In the genomic region with DNA sequence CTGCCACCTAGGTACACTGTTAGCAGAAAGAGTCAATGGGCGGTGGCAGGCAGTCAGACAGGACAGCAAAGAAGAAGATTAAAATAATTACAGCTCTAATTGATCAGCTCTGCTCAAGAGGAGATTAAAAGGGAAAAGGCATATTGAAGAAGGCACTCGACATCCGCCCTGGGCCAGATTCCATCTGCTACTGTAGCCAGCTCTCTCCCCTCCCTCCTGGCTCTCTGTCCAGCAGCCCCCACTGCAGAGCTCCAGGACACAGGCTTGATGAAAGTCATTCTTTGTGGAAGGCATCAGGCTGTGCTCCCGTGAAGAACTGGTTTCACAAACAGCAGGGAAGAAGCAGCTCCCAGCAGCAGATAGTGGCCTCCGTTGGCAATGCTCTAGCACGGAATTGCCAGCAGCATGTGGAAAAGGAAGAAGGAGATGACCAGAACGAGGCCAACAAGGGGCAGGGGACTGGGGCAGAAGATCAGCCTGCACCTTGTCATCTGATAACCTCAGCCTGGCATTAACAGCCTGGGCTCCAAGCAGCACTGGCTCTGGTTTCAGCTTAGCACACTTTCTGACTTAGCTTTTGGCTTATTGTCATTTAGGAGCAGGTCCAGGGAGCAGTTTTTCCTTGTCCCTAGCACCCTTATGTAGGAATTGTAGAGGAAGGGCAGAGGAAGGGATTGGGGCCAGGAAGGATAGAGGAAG, we compare ENCODE assay signal across 18 cellular contexts.
DNase-seq lines count a peak whose midpoint lies in the region; FAIRE-seq and TF ChIP-seq lines count a peak whose summit lies in the region.
"Had no signal": no experiment of that assay in that cellular context is flagged by ENCODE, and none has a peak within 500 bp of the region (broad histone marks: within the 10 kb centered on the region; RNA-seq: fewer than 3 reads in every experiment).

No MANE protein-coding gene starts in this region.

- POLR2A ChIA-PET in PC-9 (lab: Charles Lee; ENCODE audit: unreplicated experiment) = no interaction called here

- H4K91ac ChIP-seq in H9 (ENCODE audit: insufficient read length, low read depth, low read length) = no peak overlapping the region

- intact Hi-C loops in PC-9 (cut with micrococcal nuclease; ENCODE audit: unreplicated experiment) = no loop called here

- H3F3A ChIP-seq in PC-9 (ENCODE audit: insufficient read depth, low read depth) = peaks cover 15% of the 10 kb centered on the region

- H3K14ac ChIP-seq in H9 (ENCODE audit: insufficient read depth, low read length) = peak overlapping the region; percentile 40

- H2BK120ac ChIP-seq in H9 (ENCODE audit: low read depth, low read length, poor library complexity, severe bottlenecking) = no peak overlapping the region

- no peak overlapping the region for H2BK5ac ChIP-seq in H9 (ENCODE audit: insufficient read length, low read length)

- H2BK15ac ChIP-seq in H9 (ENCODE audit: low read depth, low read length) = no peak overlapping the region

- H3K18ac ChIP-seq in H9 (ENCODE audit: insufficient read length, low read depth, low read length) = no peak overlapping the region

- WGBS in H9 (ENCODE audit: extremely low coverage, insufficient read length, low lambda C conversion rate) = no CpG with 5 or more reads among the region's 7 CpGs

- no peaks in the 10 kb centered on the region for H3K36me3 ChIP-seq in BE2C
- no peaks in the 10 kb centered on the region for H3K36me3 ChIP-seq in PC-9 (ENCODE audit: low read depth)
- H3K36me3 ChIP-seq: left lung, tibial artery had no signal

- H3K9me3 ChIP-seq in BE2C (no peaks in the 10 kb centered on the region), H9 (ENCODE audit: control insufficient read depth, low read depth, low read length) (no peaks in the 10 kb centered on the region), PC-9 (ENCODE audit: insufficient read depth, low read depth) (peaks cover 16% of the 10 kb centered on the region)
- H3K9me3 ChIP-seq: left lung, tibial artery had no signal

- H3K4me2 ChIP-seq in H9 (ENCODE audit: insufficient read depth, insufficient read length, low read length) (no peak overlapping the region), PC-9 (peak overlapping the region; percentile 34; the same call in 1 of the 2 replicates)

- FAIRE-seq in RCC 7860 (lab: Jason Lieb, UNC) = no peak
- FAIRE-seq: GM12892 had no signal

- H3K27me3 Mint-ChIP-seq in H9 (ENCODE audit: low read depth) = no peaks in the 10 kb centered on the region
- H3K27me3 Mint-ChIP-seq: activated CD4-positive, alpha-beta T cell treated with anti-CD3 and anti-CD28 coated beads, Interleukin-2, amount 10 ng/mL, durations not matched to agents 24 days and 14 days; activated naive CD4-positive, alpha-beta T cell treated with anti-CD3 and anti-CD28 coated beads, Interleukin-2, amount 50 U/mL, for 24 hours; dendritic cell treated with granulocyte-macrophage colony-stimulating factor and Interleukin-4, amounts not matched to agents 40 ng/mL and 50 ng/mL, for 4 days; stimulated activated memory B cell treated with anti-CD40 and anti-IgM and Interleukin-4, amounts not matched to agents 10 μg/mL and 1 μg/mL and 100 μg/mL, for 72 hours had no signal

- H2BK20ac ChIP-seq in H9 (ENCODE audit: low read depth, low read length, poor library complexity, severe bottlenecking) = no peak overlapping the region

- no peak overlapping the region for H3K4me3 Mint-ChIP-seq in H9
- H3K4me3 Mint-ChIP-seq: activated CD4-positive, alpha-beta T cell treated with anti-CD3 and anti-CD28 coated beads, Interleukin-2, amount 10 ng/mL, durations not matched to agents 24 days and 14 days; activated naive CD4-positive, alpha-beta T cell treated with anti-CD3 and anti-CD28 coated beads, Interleukin-2, amount 50 U/mL, for 24 hours; dendritic cell treated with granulocyte-macrophage colony-stimulating factor and Interleukin-4, amounts not matched to agents 40 ng/mL and 50 ng/mL, for 4 days; stimulated activated memory B cell treated with anti-CD40 and anti-IgM and Interleukin-4, amounts not matched to agents 10 μg/mL and 1 μg/mL and 100 μg/mL, for 72 hours; T-helper 2 cell treated with Interferon-gamma antibody and Interleukin-4, amounts not matched to agents 5 μg/mL and 100 μg/mL, for 36 hours had no signal

- no peak overlapping the region for H2BK12ac ChIP-seq in H9 (ENCODE audit: insufficient read length, low read depth, low read length)

- no peak overlapping the region for H3K9ac ChIP-seq in H9 (ENCODE audit: extremely low read depth, insufficient read length, low read length)

- H2AFZ ChIP-seq in H9 (ENCODE audit: low read length) = no peak overlapping the region
- peak overlapping the region; percentile 26; the same call in 1 of the 2 replicates for H2AFZ ChIP-seq in PC-9

- H3K4me3 ChIP-seq in BE2C (ENCODE audit: low read depth, low read length) (peak overlapping the region; percentile 19; the same call in 1 of the 2 replicates), PC-9 (no peak overlapping the region)
- H3K4me3 ChIP-seq: left lung, tibial artery had no signal

- H3K36me3 Mint-ChIP-seq in H9 (ENCODE audit: insufficient read depth in 1 of 3, low read depth in 3 of 3) = peaks cover 0 to 2% (median 0%) of the 10 kb centered on the region in 3 experiments; a peak in 3 of 7 replicates
- H3K36me3 Mint-ChIP-seq: activated naive CD4-positive, alpha-beta T cell treated with anti-CD3 and anti-CD28 coated beads, Interleukin-2, amount 50 U/mL, for 24 hours; stimulated activated memory B cell treated with anti-CD40 and anti-IgM and Interleukin-4, amounts not matched to agents 10 μg/mL and 1 μg/mL and 100 μg/mL, for 72 hours had no signal

- TF ChIP-seq CTCF in BE2C (IDR thresholded peaks at IDR 0.05; ENCODE audit: low read depth, low read length) (no peak), H9 (conservative IDR thresholded peaks at IDR 0.05) (no peak), PC-9 (conservative IDR thresholded peaks at IDR 0.05) (no peak)

- no peak overlapping the region for H3K27ac ChIP-seq in H9 (ENCODE audit: insufficient read length, low read depth, low read length)
- peak overlapping the region; percentile 62 for H3K27ac ChIP-seq in PC-9
- H3K27ac ChIP-seq: foreskin keratinocyte, left lung, tibial artery had no signal

- peaks cover 0 to 5% of the 10 kb centered on the region in 2 experiments; a peak in 4 of 5 replicates for H3K9me3 Mint-ChIP-seq in H9
- H3K9me3 Mint-ChIP-seq: activated CD4-positive, alpha-beta T cell treated with anti-CD3 and anti-CD28 coated beads, Interleukin-2, amount 10 ng/mL, durations not matched to agents 24 days and 14 days; activated naive CD4-positive, alpha-beta T cell treated with anti-CD3 and anti-CD28 coated beads, Interleukin-2, amount 50 U/mL, for 24 hours; dendritic cell treated with granulocyte-macrophage colony-stimulating factor and Interleukin-4, amounts not matched to agents 40 ng/mL and 50 ng/mL, for 4 days; stimulated activated memory B cell treated with anti-CD40 and anti-IgM and Interleukin-4, amounts not matched to agents 10 μg/mL and 1 μg/mL and 100 μg/mL, for 72 hours had no signal

- H3K4ac ChIP-seq in H9 (ENCODE audit: low read depth, low read length) = no peak overlapping the region

- H4K8ac ChIP-seq in H9 (replicated peaks; ENCODE audit: insufficient read length, low read depth, low read length) = no peak overlapping the region

- no peak overlapping the region for H3T11ph ChIP-seq in H9 (ENCODE audit: low read length)

- no peaks in the 10 kb centered on the region for H3K79me1 ChIP-seq in H9 (ENCODE audit: insufficient read depth, low read depth, low read length, poor library complexity, severe bottlenecking)

- H3K9me2 ChIP-seq in PC-9 (ENCODE audit: insufficient read depth) = no peaks in the 10 kb centered on the region

- no peaks in the 10 kb centered on the region for H3K23me2 ChIP-seq in H9 (ENCODE audit: insufficient read length, low read depth, low read length, poor library complexity, severe bottlenecking)

- BruUV-seq in PC-9 (replicated peaks; lab: Mats Ljungman, UMichigan) = no TSS peak

- no peaks in the 10 kb centered on the region for H3K79me2 ChIP-seq in H9 (ENCODE audit: insufficient read depth, low read length)
- no peaks in the 10 kb centered on the region for H3K79me2 ChIP-seq in PC-9 (ENCODE audit: low read depth)

- peaks cover 30% of the 10 kb centered on the region for H3K4me1 ChIP-seq in BE2C
- no peaks in the 10 kb centered on the region for H3K4me1 ChIP-seq in H9 (ENCODE audit: insufficient read depth, low read length)
- peaks cover 33% of the 10 kb centered on the region for H3K4me1 ChIP-seq in PC-9 (replicated peaks; ENCODE audit: insufficient read depth)
- H3K4me1 ChIP-seq: foreskin keratinocyte, left lung, tibial artery had no signal

- CTCF ChIA-PET in PC-9 (lab: Charles Lee) = no interaction called here

- peak overlapping the region in 2 of 3 experiments; percentile 46 to 63; a peak in 2 of 7 replicates for H3K27ac Mint-ChIP-seq in H9
- H3K27ac Mint-ChIP-seq: activated CD4-positive, alpha-beta T cell treated with anti-CD3 and anti-CD28 coated beads, Interleukin-2, amount 10 ng/mL, durations not matched to agents 24 days and 14 days; activated naive CD4-positive, alpha-beta T cell treated with anti-CD3 and anti-CD28 coated beads, Interleukin-2, amount 50 U/mL, for 24 hours; dendritic cell treated with granulocyte-macrophage colony-stimulating factor and Interleukin-4, amounts not matched to agents 40 ng/mL and 50 ng/mL, for 4 days; stimulated activated memory B cell treated with anti-CD40 and anti-IgM and Interleukin-4, amounts not matched to agents 10 μg/mL and 1 μg/mL and 100 μg/mL, for 72 hours; T-helper 2 cell treated with Interferon-gamma antibody and Interleukin-4, amounts not matched to agents 5 μg/mL and 100 μg/mL, for 36 hours had no signal

- no peak overlapping the region for H3K56ac ChIP-seq in H9 (ENCODE audit: insufficient read length, low read depth, low read length)

- H3K4me1 Mint-ChIP-seq in H9 = peaks cover 5 to 10% of the 10 kb centered on the region in 2 experiments
- H3K4me1 Mint-ChIP-seq: activated CD4-positive, alpha-beta T cell treated with anti-CD3 and anti-CD28 coated beads, Interleukin-2, amount 10 ng/mL, durations not matched to agents 24 days and 14 days; activated naive CD4-positive, alpha-beta T cell treated with anti-CD3 and anti-CD28 coated beads, Interleukin-2, amount 50 U/mL, for 24 hours had no signal

- DNase-seq in BE2C (peak; percentile 79), H9 (no peak), PC-9 (no peak), left kidney (ENCODE audit: low read depth, low spot score) (peak; percentile 29), KG1 (lab: John Stamatoyannopoulos, UW) (no peak), RCC 7860 (ENCODE audit: low spot score) (no peak)
- no peak for DNase-seq in NK-92 treated with Interleukin-12 subunit alpha and Interleukin-12 subunit beta, amount 100 ng/mL, for 24 hours (lab: John Stamatoyannopoulos, UW)
- no peak for DNase-seq in activated CD8-positive, alpha-beta memory T cell treated with anti-CD3 and anti-CD28 coated beads, Interleukin-2, amount 50 U/mL, for 48 hours
- DNase-seq: activated CD4-positive, alpha-beta T cell treated with anti-CD3 and anti-CD28 coated beads, Interleukin-2, amount 10 ng/mL, durations not matched to agents 24 days and 14 days; left lung; NCI-H1930; tibial artery had no signal

- H3K27me3 ChIP-seq in BE2C (no peaks in the 10 kb centered on the region), H9 (ENCODE audit: insufficient read depth, low read length) (no peaks in the 10 kb centered on the region), PC-9 (ENCODE audit: insufficient read depth, low read depth) (no peaks in the 10 kb centered on the region)
- H3K27me3 ChIP-seq: foreskin keratinocyte, left lung, tibial artery had no signal

- H2AK5ac ChIP-seq in H9 (ENCODE audit: insufficient read length, low read length) = no peak overlapping the region

- H4K20me1 ChIP-seq in H9 (ENCODE audit: control insufficient read depth, insufficient read depth, insufficient read length) (no peaks in the 10 kb centered on the region), PC-9 (ENCODE audit: insufficient read depth) (no peaks in the 10 kb centered on the region)

- no peak overlapping the region for H4K5ac ChIP-seq in H9 (ENCODE audit: insufficient read length, low read depth, low read length)

- H3K23ac ChIP-seq in H9 (ENCODE audit: insufficient read length, low read depth, low read length) = no peak overlapping the region

Comparison
In these comparisons a context has a peak if more than half of its experiments do, and no peak if none do; other contexts are left out.
1. DNase-seq: peak in BE2C (single experiment) and left kidney (single experiment); none in H9 (single experiment), PC-9 (0 of 2), KG1 (single experiment), RCC 7860 (single experiment), NK-92 treated with Interleukin-12 subunit alpha and Interleukin-12 subunit beta, amount 100 ng/mL, for 24 hours (single experiment) and activated CD8-positive, alpha-beta memory T cell treated with anti-CD3 and anti-CD28 coated beads, Interleukin-2, amount 50 U/mL, for 48 hours (single experiment).